Comparison of ENCODE assay signal across 20 cellular contexts in the genomic region with DNA sequence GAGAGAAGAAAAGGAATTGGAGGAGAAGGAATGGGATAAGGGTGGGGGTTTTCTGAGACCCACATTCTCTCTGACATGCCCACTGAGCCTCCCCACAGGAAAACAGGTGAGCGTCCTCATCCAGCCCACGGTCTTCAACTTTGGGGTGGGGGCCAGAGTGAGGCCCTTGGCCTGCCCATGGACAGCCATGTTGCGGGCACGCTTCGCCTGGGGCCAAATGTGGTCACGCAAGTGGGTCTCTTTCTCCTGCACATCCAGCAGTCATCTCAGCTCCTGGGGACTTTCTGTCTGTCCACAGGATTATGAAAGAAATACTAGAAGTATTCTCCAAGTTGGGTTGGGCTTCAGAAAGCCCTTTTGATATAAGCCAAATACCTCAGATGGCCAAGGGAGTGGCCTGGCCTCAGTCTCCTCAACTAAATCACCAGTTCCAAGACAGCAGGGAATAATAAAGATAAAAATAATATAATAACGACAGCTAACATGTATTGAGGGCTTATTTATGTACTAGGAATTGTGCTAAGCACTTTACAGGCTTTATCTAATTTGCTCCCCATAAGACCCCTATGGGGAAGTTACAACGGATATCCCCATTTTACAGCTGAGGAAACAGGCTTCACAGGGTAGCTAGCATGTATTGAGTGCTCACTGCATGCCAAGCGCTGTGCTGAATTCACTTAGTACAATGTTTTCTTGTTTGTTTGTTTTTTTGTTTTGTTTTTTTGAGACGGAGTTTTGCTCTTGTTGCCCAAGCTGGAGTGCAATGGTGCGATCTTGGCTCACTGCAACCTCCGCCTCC. TPM values are rescaled to one million over a fixed set of nuclear protein-coding genes. Genes with fewer than 3 reads are reported as not detected.
DNase-seq lines count a peak whose midpoint lies in the region; ATAC-seq, FAIRE-seq and TF ChIP-seq lines count a peak whose summit lies in the region.
"Had no signal": no experiment of that assay in that cellular context is flagged by ENCODE, and none has a peak within 500 bp of the region (broad histone marks: within the 10 kb centered on the region; RNA-seq: fewer than 3 reads in every experiment).

No MANE protein-coding gene starts in this region.

- no peak for TF ChIP-seq EP300 in H1 (IDR thresholded peaks at IDR 0.05; ENCODE audit: borderline replicate concordance in 1 of 2, low read depth in 2 of 2, low read length in 2 of 2)

- no peak overlapping the region for H4K91ac ChIP-seq in H1 (replicated peaks; ENCODE audit: insufficient read length, low read length)

- peak overlapping the region; percentile 92 for H3K4me2 ChIP-seq in GM23338
- H3K4me2 ChIP-seq in KMS-11, result peak overlapping the region; percentile 91
- H3K4me2 ChIP-seq in H1 (ENCODE audit: insufficient read depth in 1 of 2, low read depth in 2 of 2, low read length in 2 of 2), result peak overlapping the region; percentile 56 to 82
- H3K4me2 ChIP-seq: BLaER1 treated with 17β-estradiol and CSF1 and Interleukin-3, amounts not matched to agents 10 nM and 100 nM had no signal

- H3K27me3 Mint-ChIP-seq in GM23338 (ENCODE audit: insufficient read depth, low read depth, poor library complexity) (peaks cover 96% of the 10 kb centered on the region), nephron (ENCODE audit: low read depth) (peaks cover 82% of the 10 kb centered on the region)
- peaks cover 68 to 89% of the 10 kb centered on the region in 2 donors for H3K27me3 Mint-ChIP-seq in CD8-positive, alpha-beta memory T cell

- no peaks in the 10 kb centered on the region for H3K9me3 ChIP-seq in H1 (ENCODE audit: insufficient read depth in 2 of 2, low read depth in 1 of 2, low read length in 1 of 2)
- no peaks in the 10 kb centered on the region for H3K9me3 ChIP-seq in CD8-positive, alpha-beta memory T cell (ENCODE audit: low read length)
- H3K9me3 ChIP-seq: SJSA1 had no signal

- peak overlapping the region; percentile 67 for H3K4me3 Mint-ChIP-seq in GM23338
- H3K4me3 Mint-ChIP-seq in nephron, result peak overlapping the region; percentile 17 to 57 (median 35)
- no peak overlapping the region for H3K4me3 Mint-ChIP-seq in CD8-positive, alpha-beta memory T cell
- H3K4me3 Mint-ChIP-seq: CD8-positive, alpha-beta T cell had no signal

- WGBS in H1 (ENCODE audit: extremely low coverage in 1 of 2, insufficient coverage in 1 of 2, insufficient read length in 1 of 2, insufficient replicate concordance in 2 of 2, low coverage in 1 of 2, low lambda C conversion rate in 2 of 2, missing lambda C conversion rate in 1 of 2), 2 experiments, result 38% methylated on average over 12 of the region's 12 CpGs; no CpG with 5 or more reads in 1 of the 2 experiments

- ATAC-seq in GM23338 (no peak; the same call in 2 of the 3 replicates), GM18858 (IDR thresholded peaks at IDR 0.05; ENCODE audit: unreplicated experiment) (no peak)
- ATAC-seq: CD8-positive, alpha-beta T cell had no signal

- no peak overlapping the region for H3K56ac ChIP-seq in H1 (replicated peaks; ENCODE audit: insufficient read length, low read depth, low read length)

- H4K20me1 ChIP-seq in GM23338 (replicated peaks; ENCODE audit: insufficient read depth) (no peaks in the 10 kb centered on the region; the same call in 1 of the 2 replicates), KMS-11 (ENCODE audit: insufficient read depth) (no peaks in the 10 kb centered on the region), H1 (replicated peaks in 1 of 2; ENCODE audit: control insufficient read depth in 1 of 2, insufficient read depth in 2 of 2, low read length in 2 of 2) (peaks cover 0 to 1% of the 10 kb centered on the region in 2 experiments)

- peaks cover 14% of the 10 kb centered on the region; the same call in 1 of the 2 replicates for H3K23me2 ChIP-seq in H1 (ENCODE audit: low read depth, low read length)

- H3K79me1 ChIP-seq in H1 (ENCODE audit: low read depth, low read length), result no peaks in the 10 kb centered on the region

- no peak overlapping the region for H2BK120ac ChIP-seq in H1 (replicated peaks; ENCODE audit: low read depth, low read length)

- H3K36me3 Mint-ChIP-seq in GM23338 (ENCODE audit: low read depth) (no peaks in the 10 kb centered on the region; the same call in 2 of the 3 replicates), nephron (ENCODE audit: low read depth) (no peaks in the 10 kb centered on the region)
- H3K36me3 Mint-ChIP-seq in CD8-positive, alpha-beta memory T cell, result no peaks in the 10 kb centered on the region
- H3K36me3 Mint-ChIP-seq: CD8-positive, alpha-beta T cell had no signal

- no peak overlapping the region for H4K5ac ChIP-seq in H1 (ENCODE audit: insufficient read length, low read depth, low read length)

- H3K4ac ChIP-seq in H1 (replicated peaks; ENCODE audit: insufficient read length, low read depth, low read length), result no peak overlapping the region

- no peak overlapping the region for H2AK5ac ChIP-seq in H1 (ENCODE audit: low read depth, low read length)

- H2AFZ ChIP-seq in GM23338 (no peak overlapping the region), KMS-11 (ENCODE audit: low read depth) (peak overlapping the region; percentile 79; the same call in 1 of the 2 replicates), H1 (ENCODE audit: low read length) (no peak overlapping the region)

- no peak overlapping the region for H3K14ac ChIP-seq in H1 (ENCODE audit: insufficient read length)

- 0 out of 2 replicates have a peak, but pooled peaks cover 6% of the 10 kb centered on the region for H3F3A ChIP-seq in GM23338 (replicated peaks; ENCODE audit: low read depth)

- H3K23ac ChIP-seq in H1 (ENCODE audit: insufficient read length), result no peak overlapping the region

- H3K9me2 ChIP-seq in GM23338 (ENCODE audit: insufficient read depth), result no peaks in the 10 kb centered on the region

- POLR2A ChIA-PET in H1 (lab: Charles Lee; ENCODE audit: partially characterized antibody), result interaction anchor here (1.4 to 1.5 kb wide), 2 partner anchors 68 to 157 kb away, joined by 3 read pairs; no protein-coding TSS in a partner anchor
- POLR2A ChIA-PET in CD8-positive, alpha-beta memory T cell (lab: Charles Lee), result no interaction called here

- H2BK15ac ChIP-seq in H1 (ENCODE audit: low read length), result no peak overlapping the region; the same call in 1 of the 2 replicates

- H4K8ac ChIP-seq in H1 (ENCODE audit: extremely low read depth, insufficient read depth, low read length), result no peak overlapping the region

- H3K9me3 Mint-ChIP-seq in GM23338 (no peaks in the 10 kb centered on the region), nephron (no peaks in the 10 kb centered on the region)
- H3K9me3 Mint-ChIP-seq in CD8-positive, alpha-beta memory T cell, result no peaks in the 10 kb centered on the region
- H3K9me3 Mint-ChIP-seq: CD8-positive, alpha-beta T cell had no signal

- H3K4me3 ChIP-seq in GM23338 (peak overlapping the region; percentile 76), KMS-11 (IDR thresholded peaks at IDR 0.05; ENCODE audit: insufficient read depth, low read depth, low read length) (no peak overlapping the region), H1 (ENCODE audit: extremely low read depth in 1 of 4, insufficient read depth in 2 of 4, low read depth in 3 of 4, low read length in 4 of 4) (peak overlapping the region in 3 of 4 experiments; percentile 4 to 39 (median 17); a peak in 3 of 8 replicates)
- no peak overlapping the region for H3K4me3 ChIP-seq in CD8-positive, alpha-beta memory T cell (ENCODE audit: low read length)
- H3K4me3 ChIP-seq: BLaER1 treated with 17β-estradiol and CSF1 and Interleukin-3, amounts not matched to agents 10 nM and 100 nM; SJSA1 had no signal

- H3K79me2 ChIP-seq in GM23338 (replicated peaks; ENCODE audit: insufficient read depth) (no peaks in the 10 kb centered on the region), KMS-11 (ENCODE audit: insufficient read depth, low read depth) (no peaks in the 10 kb centered on the region), H1 (ENCODE audit: control insufficient read depth in 1 of 2, insufficient read depth in 2 of 2, low read length in 2 of 2) (no peaks in the 10 kb centered on the region)

- no peak for TF ChIP-seq RAD21 in H1 (IDR thresholded peaks at IDR 0.05 in 1 of 2, conservative IDR thresholded peaks at IDR 0.05 in 1 of 2; ENCODE audit: low read depth in 2 of 2, low read length in 2 of 2)

- H2BK20ac ChIP-seq in H1 (ENCODE audit: low read length), result peak overlapping the region; percentile 24

- peak overlapping the region; percentile 60; the same call in 1 of the 2 replicates for H2BK12ac ChIP-seq in H1 (ENCODE audit: low read depth, low read length)

- H3K27me3 ChIP-seq in GM23338 (ENCODE audit: insufficient read depth), result peaks cover 97% of the 10 kb centered on the region
- H3K27me3 ChIP-seq in KMS-11 (ENCODE audit: insufficient read depth, low read depth), result no peaks in the 10 kb centered on the region
- peaks cover 55 to 94% (median 86%) of the 10 kb centered on the region in 4 experiments for H3K27me3 ChIP-seq in H1 (replicated peaks in 1 of 4; ENCODE audit: control insufficient read depth in 3 of 4, extremely low read depth in 1 of 4, insufficient read depth in 3 of 4, low read length in 3 of 4)
- H3K27me3 ChIP-seq in CD8-positive, alpha-beta memory T cell (ENCODE audit: insufficient read depth, low read length, poor library complexity, severe bottlenecking), result peaks cover 73% of the 10 kb centered on the region

- H3K27ac Mint-ChIP-seq in GM23338, result no peak overlapping the region
- peak overlapping the region in 2 of 3 experiments; percentile 68 to 83 for H3K27ac Mint-ChIP-seq in nephron
- H3K27ac Mint-ChIP-seq in CD8-positive, alpha-beta memory T cell, result no peak overlapping the region
- H3K27ac Mint-ChIP-seq: CD8-positive, alpha-beta T cell had no signal

- H3K4me1 Mint-ChIP-seq in GM23338, result peaks cover 75% of the 10 kb centered on the region
- peaks cover 56% of the 10 kb centered on the region for H3K4me1 Mint-ChIP-seq in nephron
- H3K4me1 Mint-ChIP-seq in CD8-positive, alpha-beta memory T cell, result peaks cover 7 to 30% (median 8%) of the 10 kb centered on the region in 3 donors

- TF ChIP-seq CTCF in GM23338 (conservative IDR thresholded peaks at IDR 0.05; ENCODE audit: low read depth in 2 of 2) (no peak), KMS-11 (conservative IDR thresholded peaks at IDR 0.05; ENCODE audit: low read depth, low read length) (no peak), H1 (IDR thresholded peaks at IDR 0.05; ENCODE audit: control extremely low read depth in 1 of 3, insufficient read depth in 1 of 3, low read depth in 1 of 3, low read length in 3 of 3) (no peak), nephron (IDR thresholded peaks at IDR 0.05; ENCODE audit: unreplicated experiment in 3 of 3) (no peak)

- peak overlapping the region; percentile 27; the same call in 1 of the 2 replicates for H3K9ac ChIP-seq in KMS-11
- no peak overlapping the region for H3K9ac ChIP-seq in H1 (replicated peaks in 1 of 4; ENCODE audit: extremely low read depth in 1 of 4, low read depth in 3 of 4, low read length in 3 of 4)
- H3K9ac ChIP-seq: BLaER1 treated with 17β-estradiol and CSF1 and Interleukin-3, amounts not matched to agents 10 nM and 100 nM had no signal

- H3K18ac ChIP-seq in H1 (ENCODE audit: extremely low read depth, low read length), result peak overlapping the region; percentile 66; the same call in 1 of the 2 replicates

- H3K27ac ChIP-seq in GM23338 (ENCODE audit: low read depth) (no peak overlapping the region), KMS-11 (peak overlapping the region; percentile 32; the same call in 1 of the 2 replicates), H1 (ENCODE audit: low read depth, low read length) (no peak overlapping the region)
- no peak overlapping the region for H3K27ac ChIP-seq in CD8-positive, alpha-beta memory T cell (ENCODE audit: low read depth, low read length)
- H3K27ac ChIP-seq: BLaER1 treated with 17β-estradiol and CSF1 and Interleukin-3, amounts not matched to agents 10 nM and 100 nM; HL-60; SJSA1 had no signal

- CTCF ChIA-PET in H1 (lab: Charles Lee; ENCODE audit: partially characterized antibody), result interaction anchor here (0.9 to 11.0 kb wide), 9 partner anchors 9 to 284 kb away, joined by 3 to 317 read pairs (median 3); no protein-coding TSS in a partner anchor
- CTCF ChIA-PET in CD8-positive, alpha-beta memory T cell (lab: Charles Lee), result interaction anchor here (7.7 kb wide), 1 partner anchor 72 kb away, joined by 69 read pairs; no protein-coding TSS in a partner anchor

- no peak for TF ChIP-seq POLR2A in H1 (IDR thresholded peaks at IDR 0.05; ENCODE audit: control extremely low read depth in 1 of 2, low read depth in 2 of 2, low read length in 2 of 2)

- peak overlapping the region; percentile 69; the same call in 1 of the 2 replicates for H2BK5ac ChIP-seq in H1 (ENCODE audit: low read depth, low read length)

- no peak for FAIRE-seq in H1 (lab: Jason Lieb, UNC)
- FAIRE-seq: D721Med had no signal

- H3K4me1 ChIP-seq in GM23338 (ENCODE audit: insufficient read depth) (peaks cover 66% of the 10 kb centered on the region), KMS-11 (ENCODE audit: low read depth, poor library complexity, severe bottlenecking) (peaks cover 61% of the 10 kb centered on the region), H1 (replicated peaks in 1 of 4; ENCODE audit: control insufficient read depth in 3 of 4, insufficient read depth in 4 of 4, low read length in 3 of 4) (peaks cover 40 to 55% (median 42%) of the 10 kb centered on the region in 4 experiments)
- peaks cover 6% of the 10 kb centered on the region for H3K4me1 ChIP-seq in CD8-positive, alpha-beta memory T cell (ENCODE audit: insufficient read depth, low read length)

- DNase-seq in GM23338 (ENCODE audit: low spot score) (no peak), H1 (ENCODE audit: low read depth in 1 of 2, low spot score in 2 of 2) (peak in 1 of 2 experiments; percentile 60), NCI-H2196 (lab: John Stamatoyannopoulos, UW; ENCODE audit: unreplicated experiment) (no peak)
- no peak for DNase-seq in CD8-positive, alpha-beta memory T cell
- DNase-seq: CD8-positive, alpha-beta T cell; IMR-90; Karpas-422; NCI-H1048; NCI-H1930; SW 1271 had no signal

- no peaks in the 10 kb centered on the region for H3K36me3 ChIP-seq in GM23338 (ENCODE audit: insufficient read depth)
- H3K36me3 ChIP-seq in KMS-11 (ENCODE audit: insufficient read depth), result no peaks in the 10 kb centered on the region
- no peaks in the 10 kb centered on the region for H3K36me3 ChIP-seq in H1 (ENCODE audit: control insufficient read depth in 2 of 4, insufficient read depth in 4 of 4, low read length in 3 of 4)
- H3K36me3 ChIP-seq in CD8-positive, alpha-beta memory T cell (ENCODE audit: insufficient read depth, low read length), result no peaks in the 10 kb centered on the region
- H3K36me3 ChIP-seq: BLaER1 treated with 17β-estradiol and CSF1 and Interleukin-3, amounts not matched to agents 10 nM and 100 nM; SJSA1 had no signal

RNA-seq across cellular contexts. Expression of a gene that starts 57.2 kb away (rescaled TPM):
- not detected in 2 replicates for total RNA-seq in GM23338 (2014; rRNA removed; shearing (Covaris generic))
- polyA plus RNA-seq in GM23338 (2016; fragmentation: Nextera tagmentation; extraction: Ambion mirVana) (not detected in 2 replicates), H1 (2011; rRNA removed) (not detected in 2 replicates)
- total RNA-seq in H1 (2021; fragmentation: NEBNext Ultra II Directional; extraction: Animal tissue kit (Norgen Biotek cat#: 25700)), result not detected in 2 replicates
- not detected for polyA plus RNA-seq in H1 (2011; cell fraction: cytosol; rRNA removed)
- not detected for polyA plus RNA-seq in H1 (2011; cell fraction: nucleus; rRNA removed)
- not detected in 4 replicates for polyA plus RNA-seq in H1 (2012, experiment 1 of 2)
- not detected for polyA plus RNA-seq in H1 (2012, experiment 2 of 2)
- not detected for polyA plus RNA-seq in H1 (2013, experiment 1 of 2)
- polyA plus RNA-seq in H1 (2013, experiment 2 of 2), result not detected
- not detected in 2 replicates for polyA minus RNA-seq in H1 (2011; rRNA and poly(A)+ RNA removed)
- not detected for polyA minus RNA-seq in H1 (2011; cell fraction: cytosol; rRNA and poly(A)+ RNA removed)
- not detected for polyA minus RNA-seq in H1 (2011; cell fraction: nucleus; rRNA and poly(A)+ RNA removed)
- total RNA-seq in CD8-positive, alpha-beta memory T cell, result not detected
- polyA plus RNA-seq in CD8-positive, alpha-beta memory T cell, result not detected
- total RNA-seq: CD8-positive, alpha-beta T cell; H7; HT1080; IMR-90; MCF 10A; SJSA1 had no signal
- polyA plus RNA-seq: IMR-90 had no signal

Comparison
In these comparisons a context has a peak if more than half of its experiments do, and no peak if none do; other contexts are left out.
1. H3K4me3 ChIP-seq: peak in GM23338 (single experiment) and H1 (3 of 4); none in KMS-11 (single experiment) and CD8-positive, alpha-beta memory T cell (single experiment).
2. H3K27ac Mint-ChIP-seq: peak in nephron (2 of 3); none in GM23338 (single experiment) and CD8-positive, alpha-beta memory T cell (0 of 8).
3. H3K4me3 Mint-ChIP-seq: peak in GM23338 (single experiment) and nephron (3 of 3); none in CD8-positive, alpha-beta memory T cell (0 of 7).
4. Peak in every context shown above with its lines, with median percentiles within 50 percentile points of each other: H3K4me2 ChIP-seq.